Comparison of ENCODE assay signal across 8 cellular contexts in genomic region chr17:77140878-77141767, GRCh38. TPM values are rescaled to one million over a fixed set of nuclear protein-coding genes. Genes with fewer than 3 reads are reported as not detected.
DNase-seq lines count a peak whose midpoint lies in the region; ATAC-seq and FAIRE-seq lines count a peak whose summit lies in the region.

TSS of gene SEC14L1 (plus strand) at chr17:77140969. CDS start at chr17:77143597, 2,628 bp downstream.

- H3K4me3 ChIP-seq in BLaER1 treated with 17β-estradiol and CSF1 and Interleukin-3, amounts not matched to agents 10 nM and 100 nM: peak within 1 kb of the TSS; percentile 65 to 85 (median 76)

- no peak for FAIRE-seq in HTR-8/SVneo (lab: Jason Lieb, UNC)

- DNase-seq in HTR-8/SVneo (ENCODE audit: insufficient read length, low spot score) (peak; percentile 33), T-helper 22 cell (ENCODE audit: low read depth) (peak; percentile 10), cerebellum (ENCODE audit: low spot score) (peak; percentile 63), left lobe of liver (ENCODE audit: low spot score) (peak; percentile 59), GF-D8 (lab: John Stamatoyannopoulos, UW) (no peak)
- DNase-seq in stimulated activated CD4-positive, alpha-beta T cell treated with anti-CD3 and anti-CD28 coated beads, Interleukin-4, amount 100 ng/mL, for 4 hours: peak; percentile 4 to 18

- peak within 1 kb of the TSS; percentile 83 to 97 (median 92) for H3K4me2 ChIP-seq in BLaER1 treated with 17β-estradiol and CSF1 and Interleukin-3, amounts not matched to agents 10 nM and 100 nM

- no peaks in the 10 kb centered on the region for H3K27me3 ChIP-seq in BLaER1 treated with 17β-estradiol and CSF1 and Interleukin-3, amounts not matched to agents 10 nM and 100 nM

- ATAC-seq in GM19452 (IDR thresholded peaks at IDR 0.05; ENCODE audit: unreplicated experiment) (peak; percentile 24), left lobe of liver (no peak)

- H4K20me1 ChIP-seq in BLaER1 treated with 17β-estradiol and CSF1 and Interleukin-3, amounts not matched to agents 10 nM and 100 nM: peaks cover 6 to 49% (median 20%) of the 10 kb centered on the region in 11 experiments; a peak in 14 of 22 replicates

- H3K4me1 ChIP-seq in BLaER1 treated with 17β-estradiol and CSF1 and Interleukin-3, amounts not matched to agents 10 nM and 100 nM: peaks cover 52 to 76% (median 63%) of the 10 kb centered on the region in 10 experiments

- peak within 1 kb of the TSS; percentile 82 to 93 (median 87) for H3K9ac ChIP-seq in BLaER1 treated with 17β-estradiol and CSF1 and Interleukin-3, amounts not matched to agents 10 nM and 100 nM

- peaks cover 24 to 34% (median 30%) of the 10 kb centered on the region in 11 experiments for H3K9me3 ChIP-seq in BLaER1 treated with 17β-estradiol and CSF1 and Interleukin-3, amounts not matched to agents 10 nM and 100 nM (replicated peaks in 1 of 11)

- peaks cover 29 to 54% (median 37%) of the 10 kb centered on the region in 11 experiments for H3K36me3 ChIP-seq in BLaER1 treated with 17β-estradiol and CSF1 and Interleukin-3, amounts not matched to agents 10 nM and 100 nM

- peak within 1 kb of the TSS; percentile 80 to 99 (median 95) for H3K27ac ChIP-seq in BLaER1 treated with 17β-estradiol and CSF1 and Interleukin-3, amounts not matched to agents 10 nM and 100 nM

RNA-seq across cellular contexts. Expression of gene SEC14L1, which starts in this region (rescaled TPM):
- 73.1 TPM for total RNA-seq in cerebellum
- total RNA-seq in left lobe of liver: 20.1 TPM
